In the genomic region with DNA sequence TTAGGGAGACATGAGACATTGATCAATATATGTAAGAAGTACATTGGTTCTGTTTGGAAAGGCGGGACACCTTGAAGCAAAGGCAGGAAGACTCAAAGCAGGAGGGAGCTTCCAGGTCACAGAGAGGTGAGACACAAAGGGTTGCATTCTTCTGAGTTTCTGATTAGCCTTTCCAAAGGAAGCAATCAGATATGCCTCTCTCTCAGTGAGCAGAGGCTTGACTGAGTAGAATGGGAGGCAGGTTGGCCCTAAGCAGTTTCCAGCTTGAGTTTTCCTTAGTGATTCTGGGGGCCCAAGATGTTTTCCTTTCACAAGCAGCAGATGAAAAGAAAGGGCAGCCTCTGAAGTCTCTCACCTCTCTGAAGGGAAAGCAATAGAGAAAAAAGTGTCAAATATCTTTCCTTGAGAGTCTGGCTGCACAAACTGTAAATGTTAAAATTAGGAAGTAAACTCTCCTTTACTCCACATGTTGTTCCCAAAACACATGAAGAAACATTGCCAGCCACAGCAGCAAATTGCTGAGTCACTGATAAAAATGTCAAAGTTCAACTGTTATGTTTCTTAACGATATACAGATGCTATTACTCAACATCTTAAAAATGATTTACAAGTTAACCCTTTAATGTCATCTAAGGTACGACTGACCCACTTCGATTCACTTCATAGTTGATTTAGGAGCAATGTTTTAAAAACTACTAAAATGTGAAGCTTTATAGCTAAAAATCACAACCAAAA, we compare ENCODE assay signal across 10 cellular contexts. TPM values are rescaled to one million over a fixed set of nuclear protein-coding genes. Genes with fewer than 3 reads are reported as not detected.
DNase-seq lines count a peak whose midpoint lies in the region; ATAC-seq, FAIRE-seq and TF ChIP-seq lines count a peak whose summit lies in the region.
"Had no signal": no experiment of that assay in that cellular context is flagged by ENCODE, and none has a peak within 500 bp of the region (broad histone marks: within the 10 kb centered on the region; RNA-seq: fewer than 3 reads in every experiment).

No MANE protein-coding gene starts in this region.

- H4K20me1 ChIP-seq in astrocyte (ENCODE audit: insufficient read depth, low read length) = no peaks in the 10 kb centered on the region

- H3K4me3 ChIP-seq in right atrium auricular region (no peak overlapping the region), astrocyte (ENCODE audit: insufficient read depth, low read depth, low read length) (no peak overlapping the region), liver (ENCODE audit: low read depth in 1 of 3, low read length in 3 of 3) (no peak overlapping the region)

- H3K27me3 Mint-ChIP-seq in astrocyte (ENCODE audit: low read depth, unreplicated experiment) = no peaks in the 10 kb centered on the region

- TF ChIP-seq CTCF in right atrium auricular region (IDR thresholded peaks at IDR 0.05) (no peak), astrocyte (IDR thresholded peaks at IDR 0.05; ENCODE audit: insufficient read depth, low read depth, low read length) (no peak), liver (IDR thresholded peaks at IDR 0.05; ENCODE audit: low read depth, low read length, missing input control) (no peak)

- H3K79me2 ChIP-seq in astrocyte (ENCODE audit: insufficient read depth, low read length) = no peaks in the 10 kb centered on the region

- no peak for FAIRE-seq in astrocyte (lab: Jason Lieb, UNC)

- peak overlapping the region; percentile 46 for H3K4me2 ChIP-seq in astrocyte (ENCODE audit: low read length)

- H3K4me3 Mint-ChIP-seq in astrocyte (ENCODE audit: unreplicated experiment) = no peak overlapping the region

- H3K27me3 ChIP-seq in right atrium auricular region (no peaks in the 10 kb centered on the region), astrocyte (ENCODE audit: insufficient read depth, low read length) (no peaks in the 10 kb centered on the region), liver (ENCODE audit: control insufficient read depth in 4 of 4, insufficient read depth in 4 of 4, low read length in 3 of 4) (no peaks in the 10 kb centered on the region)

- H3K4me1 Mint-ChIP-seq in astrocyte (ENCODE audit: low read depth, unreplicated experiment) = peaks cover 11% of the 10 kb centered on the region

- intact Hi-C loops in Right ventricle myocardium superior (cut with DNase I) = no loop called here

- no peaks in the 10 kb centered on the region for H3K9me3 ChIP-seq in right atrium auricular region
- no peaks in the 10 kb centered on the region for H3K9me3 ChIP-seq in astrocyte (ENCODE audit: insufficient read depth, low read depth, low read length)
- H3K9me3 ChIP-seq in liver (ENCODE audit: control insufficient read depth in 4 of 4, low read length in 3 of 4) = no peaks in the 10 kb centered on the region

- peak; percentile 24 to 50 for TF ChIP-seq RAD21 in liver (IDR thresholded peaks at IDR 0.05)

- H3K9ac ChIP-seq in astrocyte (ENCODE audit: low read length) (no peak overlapping the region), liver (ENCODE audit: low read depth in 1 of 2, low read length in 2 of 2) (no peak overlapping the region)

- no peaks in the 10 kb centered on the region for H3K36me3 ChIP-seq in right atrium auricular region
- no peaks in the 10 kb centered on the region for H3K36me3 ChIP-seq in astrocyte (ENCODE audit: insufficient read depth, low read length)
- peaks cover 3 to 30% (median 9%) of the 10 kb centered on the region in 4 donors for H3K36me3 ChIP-seq in liver (ENCODE audit: control insufficient read depth in 4 of 4, insufficient read depth in 3 of 4, low read depth in 1 of 4, low read length in 3 of 4)

- H3K4me1 ChIP-seq in right atrium auricular region (peaks cover 0 to 30% of the 10 kb centered on the region in 2 donors), astrocyte (ENCODE audit: insufficient read depth, low read length) (peaks cover 7% of the 10 kb centered on the region), liver (ENCODE audit: control insufficient read depth in 4 of 4, insufficient read depth in 4 of 4, low read length in 3 of 4) (peaks cover 20 to 80% (median 68%) of the 10 kb centered on the region in 4 donors)

- 31% methylated on average over 4 of the region's 4 CpGs for WGBS in liver

- H2AFZ ChIP-seq in astrocyte (ENCODE audit: low read depth, low read length) = no peak overlapping the region

- ATAC-seq in Right ventricle myocardium superior (ENCODE audit: poor library complexity) (peak; percentile 55), GM21447 (IDR thresholded peaks at IDR 0.05; ENCODE audit: unreplicated experiment) (no peak)

- H3K27ac ChIP-seq in right atrium auricular region (no peak overlapping the region), astrocyte (ENCODE audit: low read depth, low read length) (no peak overlapping the region), liver (ENCODE audit: low read depth in 1 of 2, low read length in 2 of 2) (peak overlapping the region; percentile 75 to 97)

- peaks cover 4% of the 10 kb centered on the region for H3K36me3 Mint-ChIP-seq in astrocyte (ENCODE audit: low read depth, unreplicated experiment)

- H3K9me3 Mint-ChIP-seq in astrocyte (ENCODE audit: unreplicated experiment) = no peaks in the 10 kb centered on the region

- no peak for DNase-seq in Right ventricle myocardium superior
- DNase-seq in right atrium auricular region (ENCODE audit: low spot score) = no peak
- peak; percentile 37 for DNase-seq in astrocyte (ENCODE audit: low read depth)
- DNase-seq in NCI-H526 (lab: John Stamatoyannopoulos, UW) = no peak
- no peak for DNase-seq in NCI-H2196 treated with DMSO at 0.1 percent for 48 hours (lab: John Stamatoyannopoulos, UW; ENCODE audit: unreplicated experiment)
- no peak for DNase-seq in NCI-H2081 treated with DMSO at 0.1 percent for 48 hours (lab: John Stamatoyannopoulos, UW)
- DNase-seq: NCI-H146; stimulated activated CD4-positive, alpha-beta T cell treated with anti-CD3 and anti-CD28 coated beads, Interleukin-12 subunit alpha, Interleukin-12 subunit beta, amount 100 ng/mL, for 4 hours had no signal

- no peak overlapping the region for H3K27ac Mint-ChIP-seq in astrocyte (ENCODE audit: unreplicated experiment)

TF ChIP-seq in liver, 16 proteins besides CTCF, POLR2A, EP300 and RAD21 (continues in another document):
- peak in 1 of 2 donors; percentile 20 for TF ChIP-seq GABPA (IDR thresholded peaks at IDR 0.05 in 1 of 2, conservative IDR thresholded peaks at IDR 0.05 in 1 of 2)
- peak; percentile 86 for TF ChIP-seq NR2F2 (IDR thresholded peaks at IDR 0.05)
- TF ChIP-seq FOXA1 (IDR thresholded peaks at IDR 0.05) = peak; percentile 29
- TF ChIP-seq TAF1 (conservative IDR thresholded peaks at IDR 0.05) = no peak
- peak; percentile 71 to 74 for TF ChIP-seq JUND (IDR thresholded peaks at IDR 0.05)
- TF ChIP-seq, protein P1, sequence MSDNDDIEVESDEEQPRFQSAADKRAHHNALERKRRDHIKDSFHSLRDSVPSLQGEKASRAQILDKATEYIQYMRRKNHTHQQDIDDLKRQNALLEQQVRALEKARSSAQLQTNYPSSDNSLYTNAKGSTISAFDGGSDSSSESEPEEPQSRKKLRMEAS (IDR thresholded peaks at IDR 0.05) = peak; percentile 60
- TF ChIP-seq HNF4A (conservative IDR thresholded peaks at IDR 0.05) = peak; percentile 71 to 75
- peak in 1 of 2 donors; percentile 45 for TF ChIP-seq EGR1 (IDR thresholded peaks at IDR 0.05; ENCODE audit: low read depth in 2 of 2)
- peak; percentile 13 for TF ChIP-seq FOXA2 (IDR thresholded peaks at IDR 0.05)
- peak; percentile 38 for TF ChIP-seq HNF4G (IDR thresholded peaks at IDR 0.05)
- peak; percentile 72 to 82 for TF ChIP-seq RXRA (IDR thresholded peaks at IDR 0.05)
- peak; percentile 66 for TF ChIP-seq SP1 (IDR thresholded peaks at IDR 0.05)
- TF ChIP-seq, protein P2, sequence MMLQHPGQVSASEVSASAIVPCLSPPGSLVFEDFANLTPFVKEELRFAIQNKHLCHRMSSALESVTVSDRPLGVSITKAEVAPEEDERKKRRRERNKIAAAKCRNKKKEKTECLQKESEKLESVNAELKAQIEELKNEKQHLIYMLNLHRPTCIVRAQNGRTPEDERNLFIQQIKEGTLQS (IDR thresholded peaks at IDR 0.05) = peak; percentile 31
- TF ChIP-seq, protein P3, sequence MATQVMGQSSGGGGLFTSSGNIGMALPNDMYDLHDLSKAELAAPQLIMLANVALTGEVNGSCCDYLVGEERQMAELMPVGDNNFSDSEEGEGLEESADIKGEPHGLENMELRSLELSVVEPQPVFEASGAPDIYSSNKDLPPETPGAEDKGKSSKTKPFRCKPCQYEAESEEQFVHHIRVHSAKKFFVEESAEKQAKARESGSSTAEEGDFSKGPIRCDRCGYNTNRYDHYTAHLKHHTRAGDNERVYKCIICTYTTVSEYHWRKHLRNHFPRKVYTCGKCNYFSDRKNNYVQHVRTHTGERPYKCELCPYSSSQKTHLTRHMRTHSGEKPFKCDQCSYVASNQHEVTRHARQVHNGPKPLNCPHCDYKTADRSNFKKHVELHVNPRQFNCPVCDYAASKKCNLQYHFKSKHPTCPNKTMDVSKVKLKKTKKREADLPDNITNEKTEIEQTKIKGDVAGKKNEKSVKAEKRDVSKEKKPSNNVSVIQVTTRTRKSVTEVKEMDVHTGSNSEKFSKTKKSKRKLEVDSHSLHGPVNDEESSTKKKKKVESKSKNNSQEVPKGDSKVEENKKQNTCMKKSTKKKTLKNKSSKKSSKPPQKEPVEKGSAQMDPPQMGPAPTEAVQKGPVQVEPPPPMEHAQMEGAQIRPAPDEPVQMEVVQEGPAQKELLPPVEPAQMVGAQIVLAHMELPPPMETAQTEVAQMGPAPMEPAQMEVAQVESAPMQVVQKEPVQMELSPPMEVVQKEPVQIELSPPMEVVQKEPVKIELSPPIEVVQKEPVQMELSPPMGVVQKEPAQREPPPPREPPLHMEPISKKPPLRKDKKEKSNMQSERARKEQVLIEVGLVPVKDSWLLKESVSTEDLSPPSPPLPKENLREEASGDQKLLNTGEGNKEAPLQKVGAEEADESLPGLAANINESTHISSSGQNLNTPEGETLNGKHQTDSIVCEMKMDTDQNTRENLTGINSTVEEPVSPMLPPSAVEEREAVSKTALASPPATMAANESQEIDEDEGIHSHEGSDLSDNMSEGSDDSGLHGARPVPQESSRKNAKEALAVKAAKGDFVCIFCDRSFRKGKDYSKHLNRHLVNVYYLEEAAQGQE (IDR thresholded peaks at IDR 0.05) = no peak
- TF ChIP-seq YY1 (IDR thresholded peaks at IDR 0.05) = no peak

RNA-seq across cellular contexts. Expression of a gene that starts 40.3 kb away (rescaled TPM):
- total RNA-seq in Right ventricle myocardium superior (101 TPM), right atrium auricular region (10 to 100 TPM; 71.3 to 73.5 TPM), astrocyte (39.5 and 45.7 TPM in 2 replicates), liver (100 to 1,000 TPM; 277 to 605 TPM)
- 1,000 to 10,000 TPM; 1,639 to 2,022 TPM for polyA plus RNA-seq in liver

Comparison
In these comparisons a context has a peak if more than half of its experiments do, and no peak if none do; other contexts are left out.
1. H3K27ac ChIP-seq: peak in liver (2 of 2); none in right atrium auricular region (0 of 2) and astrocyte (single experiment).